Comparison of ENCODE assay signal across 20 cellular contexts in genomic region chr2:6951046-6951445, GRCh38.
"Had no signal": no experiment of that assay in that cellular context is flagged by ENCODE, and none has a peak within 500 bp of the region (broad histone marks: within the 10 kb centered on the region; RNA-seq: fewer than 3 reads in every experiment).

No MANE protein-coding gene starts in this region.

- H3K27me3 ChIP-seq: foreskin keratinocyte, hepatocyte, spleen, tibial artery, upper lobe of right lung, vagina had no signal

- ATAC-seq: foreskin keratinocyte; left cardiac atrium; naive thymus-derived CD4-positive, alpha-beta T cell; sciatic nerve; stimulated activated naive CD8-positive, alpha-beta T cell treated with anti-CD3 and anti-CD28 coated beads, Interleukin-15, Interleukin-2, amounts not matched to agents 100 U/mL and 50 U/mL, for 24 hours; upper lobe of right lung had no signal

- H3K4me3 ChIP-seq: hepatocyte, left ventricle myocardium inferior, spleen, tibial artery, upper lobe of right lung, vagina had no signal

- H3K9me3 Mint-ChIP-seq: naive thymus-derived CD4-positive, alpha-beta T cell; neural crest cell had no signal

- H3K4me3 Mint-ChIP-seq: naive thymus-derived CD4-positive, alpha-beta T cell; neural crest cell had no signal

- DNase-seq: cortex of kidney; erythroblast; foreskin keratinocyte; head of caudate nucleus; kidney; left cardiac atrium; left ventricle myocardium inferior; naive thymus-derived CD4-positive, alpha-beta T cell; posterior cingulate gyrus; spleen; stimulated activated CD4-positive, alpha-beta T cell treated with anti-CD3 and anti-CD28 coated beads, Interleukin-15, amount 100 ng/mL, for 24 hours; stimulated activated CD4-positive, alpha-beta T cell treated with anti-CD3 and anti-CD28 coated beads, Interleukin-2, amount 100 ng/mL, for 24 hours; stimulated activated CD4-positive, alpha-beta T cell treated with anti-CD3 and anti-CD28 coated beads, Interleukin-4, amount 100 ng/mL, for 4 hours; stimulated activated naive CD8-positive, alpha-beta T cell treated with anti-CD3 and anti-CD28 coated beads, Interleukin-15, Interleukin-2, amounts not matched to agents 100 U/mL and 50 U/mL, for 24 hours; tibial artery; upper lobe of right lung had no signal

- H3K27me3 Mint-ChIP-seq: naive thymus-derived CD4-positive, alpha-beta T cell had no signal

- H3K27ac ChIP-seq: foreskin keratinocyte, hepatocyte, left ventricle myocardium inferior, tibial artery, upper lobe of right lung had no signal
